In the genomic region with DNA sequence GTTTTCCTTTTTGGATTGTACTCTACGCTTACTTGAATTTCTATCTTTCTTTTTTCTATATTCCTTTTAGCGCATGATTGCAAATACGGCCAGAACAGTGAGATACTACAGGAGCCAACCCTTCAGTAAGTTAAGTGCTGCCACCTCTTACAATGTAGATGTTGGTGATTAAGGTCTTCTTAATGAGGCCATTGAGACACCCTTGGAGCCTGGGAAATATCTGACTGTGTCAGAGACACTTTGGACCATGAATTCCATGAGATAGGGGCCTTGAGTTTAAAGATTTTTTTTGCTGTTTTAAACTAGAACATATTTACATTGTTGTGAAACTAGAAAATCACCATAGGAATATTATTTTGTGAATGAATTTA, we compare ENCODE assay signal across 14 cellular contexts. TPM values are rescaled to one million over a fixed set of nuclear protein-coding genes. Genes with fewer than 3 reads are reported as not detected.
DNase-seq lines count a peak whose midpoint lies in the region; ATAC-seq, FAIRE-seq and TF ChIP-seq lines count a peak whose summit lies in the region.
"Had no signal": no experiment of that assay in that cellular context is flagged by ENCODE, and none has a peak within 500 bp of the region (broad histone marks: within the 10 kb centered on the region; RNA-seq: fewer than 3 reads in every experiment).

No MANE protein-coding gene starts in this region.

- no peak overlapping the region for H3K9ac ChIP-seq in HepG2 (ENCODE audit: insufficient read depth, low read depth, low read length)

- H3K4me1 ChIP-seq in body of pancreas, result peaks cover 35% of the 10 kb centered on the region
- H3K4me1 ChIP-seq in HepG2 (ENCODE audit: insufficient read depth, low read length), result peaks cover 37% of the 10 kb centered on the region
- H3K4me1 ChIP-seq in tibial artery, result peaks cover 0 to 25% (median 13%) of the 10 kb centered on the region in 4 donors

- no peak for TF ChIP-seq RAD21 in HepG2 (CRISPR knock-in tag; IDR thresholded peaks at IDR 0.05)

- no TSS peak for BruUV-seq in HepG2 (replicated peaks; lab: Mats Ljungman, UMichigan)

- TF ChIP-seq EP300 in HepG2 (IDR thresholded peaks at IDR 0.05; ENCODE audit: low read depth in 2 of 2, low read length in 2 of 2) (no peak), HepG2 (CRISPR knock-in tag; IDR thresholded peaks at IDR 0.05; ENCODE audit: borderline replicate concordance) (no peak)

- no peaks in the 10 kb centered on the region for H4K20me1 ChIP-seq in HepG2 (ENCODE audit: insufficient read depth, low read length)

- H3K27me3 ChIP-seq in body of pancreas, result no peaks in the 10 kb centered on the region
- no peaks in the 10 kb centered on the region for H3K27me3 ChIP-seq in HepG2 (ENCODE audit: control insufficient read depth in 1 of 2, insufficient read depth in 2 of 2, low read length in 2 of 2)
- H3K27me3 ChIP-seq in tibial artery, result no peaks in the 10 kb centered on the region

- TF ChIP-seq CTCF in body of pancreas (IDR thresholded peaks at IDR 0.05) (no peak), HepG2 (CRISPR knock-in tag; IDR thresholded peaks at IDR 0.05) (no peak), tibial artery (IDR thresholded peaks at IDR 0.05) (no peak)

- no peaks in the 10 kb centered on the region for H3K79me2 ChIP-seq in HepG2 (ENCODE audit: insufficient read depth, low read length)

- H3K27ac ChIP-seq in body of pancreas (peak overlapping the region; percentile 1 to 80 (median 66)), HepG2 (ENCODE audit: extremely low read length, insufficient read depth, low read length) (peak overlapping the region; percentile 32), tibial artery (peak overlapping the region; percentile 71 to 76)
- H3K27ac ChIP-seq: 22Rv1 had no signal

- WGBS in body of pancreas, 2 donors, result 94 to 95% methylated on average over 3 of the region's 3 CpGs
- 91% methylated on average over 3 of the region's 3 CpGs for WGBS in HepG2 (ENCODE audit: low lambda C conversion rate)

- no peak overlapping the region for H3K4me3 ChIP-seq in body of pancreas
- no peak overlapping the region for H3K4me3 ChIP-seq in HepG2 (replicated peaks in 1 of 3; ENCODE audit: insufficient read depth in 1 of 3, low read depth in 2 of 3, low read length in 3 of 3)
- H3K4me3 ChIP-seq in tibial artery, result no peak overlapping the region
- H3K4me3 ChIP-seq: GM23338 had no signal

- peak; percentile 13 for ATAC-seq in body of pancreas
- peak; percentile 54 for ATAC-seq in HepG2
- ATAC-seq in HG02852 (IDR thresholded peaks at IDR 0.05; ENCODE audit: unreplicated experiment), result no peak
- ATAC-seq: GM23338 had no signal

- DNase-seq in DMS 273 (lab: John Stamatoyannopoulos, UW; ENCODE audit: unreplicated experiment) (peak; percentile 70), DMS 273 treated with DMSO at 0.1 percent for 48 hours (lab: John Stamatoyannopoulos, UW) (no peak), body of pancreas (no peak), HepG2 (ENCODE audit: low spot score) (no peak), tibial artery (no peak), AG08396 (ENCODE audit: low spot score) (no peak), AG08395 (ENCODE audit: low spot score) (no peak)
- DNase-seq: activated T-cell treated with anti-CD3 and anti-CD28 coated beads, Interleukin-2, amount 50 U/mL, for 4 hours; GDM1; NCI-H1105; stimulated activated naive CD4-positive, alpha-beta T cell had no signal

- intact Hi-C loops in body of pancreas (cut with DNase I), result no loop called here
- intact Hi-C loops in HepG2 (cut with micrococcal nuclease; ENCODE audit: unreplicated experiment), result no loop called here
- intact Hi-C loops in tibial artery (cut with DNase I; ENCODE audit: low total_unique reads), result no loop called here

- H3K9me3 ChIP-seq in body of pancreas, result no peaks in the 10 kb centered on the region
- H3K9me3 ChIP-seq in HepG2 (ENCODE audit: low read length), result no peaks in the 10 kb centered on the region
- no peaks in the 10 kb centered on the region for H3K9me3 ChIP-seq in tibial artery

- H3K4me2 ChIP-seq in HepG2 (ENCODE audit: low read depth, low read length), result peak overlapping the region; percentile 50; the same call in 1 of the 2 replicates
- H3K4me2 ChIP-seq: GM23338 had no signal

- H2AFZ ChIP-seq in HepG2 (ENCODE audit: low read length), result no peak overlapping the region
- H2AFZ ChIP-seq: GM23338 had no signal

- H3K36me3 ChIP-seq in body of pancreas (replicated peaks in 1 of 2; ENCODE audit: insufficient read depth in 1 of 2, low read depth in 2 of 2) (no peaks in the 10 kb centered on the region), HepG2 (replicated peaks in 1 of 2; ENCODE audit: control insufficient read depth in 1 of 2, insufficient read depth in 2 of 2, low read length in 2 of 2) (no peaks in the 10 kb centered on the region), tibial artery (no peaks in the 10 kb centered on the region)

- in situ Hi-C loops in HepG2 (cut with HindIII; ENCODE audit: extremely low pct_ligation_motif_present, low pct_unique_long_range_greater_than_20kb), result no loop called here

- CTCF ChIA-PET in HepG2 (lab: Yijun Ruan, JAX; ENCODE audit: low intra/inter-chr PET ratio, low total read pairs), result no interaction called here

- FAIRE-seq in HepG2 (lab: Jason Lieb, UNC), result no peak

- POLR2A ChIA-PET in HepG2 (lab: Yijun Ruan, JAX), result interaction anchor here (1.0 to 1.7 kb wide), 4 partner anchors 10 to 81 kb away, joined by 3 to 12 read pairs (median 6); no protein-coding TSS in a partner anchor

- no peak for TF ChIP-seq POLR2A in body of pancreas (IDR thresholded peaks at IDR 0.05)
- TF ChIP-seq POLR2A in HepG2 (IDR thresholded peaks at IDR 0.05; ENCODE audit: insufficient read depth in 1 of 2, low read depth in 2 of 2, low read length in 2 of 2), result no peak

TF ChIP-seq in HepG2, 621 proteins besides CTCF, POLR2A, EP300 and RAD21 (continues in another document):
- TF ChIP-seq KDM5A (IDR thresholded peaks at IDR 0.05; ENCODE audit: borderline replicate concordance, low read length), result no peak
- peak; percentile 31; the same call in 1 of the 2 replicates for TF ChIP-seq KLF6 (CRISPR knock-in tag; IDR thresholded peaks at IDR 0.05)
- TF ChIP-seq ZNF792 (CRISPR knock-in tag; IDR thresholded peaks at IDR 0.05), result 0 out of 2 replicates have a peak, but pooled peaks have one; percentile 25
- no peak for TF ChIP-seq NPAS2 (CRISPR knock-in tag; IDR thresholded peaks at IDR 0.05; ENCODE audit: borderline replicate concordance)
- no peak for TF ChIP-seq ZNF44 (CRISPR knock-in tag; IDR thresholded peaks at IDR 0.05)
- TF ChIP-seq AGO1 (IDR thresholded peaks at IDR 0.05; ENCODE audit: low read depth, low read length, poor library complexity, severe bottlenecking), result no peak
- TF ChIP-seq ISL2 (CRISPR knock-in tag; IDR thresholded peaks at IDR 0.05), result no peak
- TF ChIP-seq ZNF335 (CRISPR knock-in tag; IDR thresholded peaks at IDR 0.05), result 0 out of 2 replicates have a peak, but pooled peaks have one; percentile 18
- no peak for TF ChIP-seq ELF4 (CRISPR knock-in tag; IDR thresholded peaks at IDR 0.05; ENCODE audit: borderline replicate concordance)
- TF ChIP-seq SP140L (CRISPR knock-in tag; IDR thresholded peaks at IDR 0.05; ENCODE audit: borderline replicate concordance), result no peak

RNA-seq across cellular contexts. Expression of a gene that starts 27.1 kb away (rescaled TPM):
- total RNA-seq in body of pancreas (10 to 100 TPM; 11.5 to 18.7 TPM), HepG2 (2016; rRNA removed; fragmentation: Illumina TruSeq; extraction: Trizol) (13.5 and 19.8 TPM in 2 replicates)
- total RNA-seq in HepG2 (2016; cell fraction: cytosol; rRNA removed; fragmentation: Illumina TruSeq; extraction: Trizol; ENCODE audit: low read depth), result 0.91 and 0.97 TPM in 2 replicates
- total RNA-seq in HepG2 (2016; cell fraction: insoluble cytoplasmic fraction; rRNA removed; fragmentation: Illumina TruSeq; extraction: Trizol), result 12.6 and 19.5 TPM in 2 replicates
- total RNA-seq in HepG2 (2016; cell fraction: membrane; rRNA removed; fragmentation: Illumina TruSeq; extraction: Trizol), result 5.3 and 5.9 TPM in 2 replicates
- 9.5 and 10.6 TPM in 2 replicates for total RNA-seq in HepG2 (2016; cell fraction: nucleus; rRNA removed; fragmentation: Illumina TruSeq; extraction: Trizol)
- 3.8 and 5.2 TPM in 2 replicates for polyA plus RNA-seq in HepG2 (2011; rRNA removed)
- 3.0 and 4.0 TPM in 2 replicates for polyA plus RNA-seq in HepG2 (2011; cell fraction: cytosol; rRNA removed)
- polyA plus RNA-seq in HepG2 (2011; cell fraction: nucleus; rRNA removed), result 2.1 TPM in 2 replicates
- 4.8 and 7.8 TPM in 2 replicates for polyA plus RNA-seq in HepG2 (2012)
- 0.62 and 0.82 TPM in 2 replicates for polyA plus RNA-seq in HepG2 (2016; cell fraction: cytosol; fragmentation: Illumina TruSeq; extraction: Trizol; ENCODE audit: low read depth)
- 13.4 and 14.4 TPM in 2 replicates for polyA plus RNA-seq in HepG2 (2016; cell fraction: insoluble cytoplasmic fraction; fragmentation: Illumina TruSeq; extraction: Trizol; ENCODE audit: low read depth)
- 2.1 and 2.3 TPM in 2 replicates for polyA plus RNA-seq in HepG2 (2016; cell fraction: membrane; fragmentation: Illumina TruSeq; extraction: Trizol; ENCODE audit: low read depth)
- 6.9 and 7.5 TPM in 2 replicates for polyA plus RNA-seq in HepG2 (2016; cell fraction: nucleus; fragmentation: Illumina TruSeq; extraction: Trizol; ENCODE audit: insufficient read depth, low read depth)
- 6.7 and 16.9 TPM in 2 replicates for polyA minus RNA-seq in HepG2 (2011; rRNA and poly(A)+ RNA removed; ENCODE audit: low replicate concordance)
- polyA minus RNA-seq in HepG2 (2011; cell fraction: cytosol; rRNA and poly(A)+ RNA removed), result 7.5 and 13.8 TPM in 2 replicates
- 12.4 and 13.6 TPM in 2 replicates for polyA minus RNA-seq in HepG2 (2011; cell fraction: nucleus; rRNA and poly(A)+ RNA removed)
